ENCODE assay signal across 29 cellular contexts in the genomic region with DNA sequence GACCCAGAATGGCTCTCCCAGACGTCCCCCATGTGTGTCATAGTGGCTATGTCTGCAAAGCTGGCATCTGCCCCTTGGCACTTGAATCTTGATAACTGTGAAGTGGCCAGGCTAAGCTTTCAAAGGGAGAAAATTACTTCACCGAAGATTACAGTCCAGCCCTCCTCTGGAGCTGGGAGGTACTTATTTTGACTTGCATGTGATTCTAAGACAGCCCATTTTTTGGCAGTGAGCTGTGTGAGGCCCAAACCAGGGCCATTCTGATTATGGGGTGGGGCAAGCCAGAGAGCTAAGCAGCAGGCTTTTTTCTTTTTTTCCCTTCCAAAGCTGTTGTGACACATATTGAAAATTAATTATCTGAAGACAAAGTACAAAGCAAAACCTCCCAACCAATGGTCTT. TPM values are rescaled to one million over a fixed set of nuclear protein-coding genes. Genes with fewer than 3 reads are reported as not detected.
"Had no signal": no experiment of that assay in that cellular context is flagged by ENCODE, and none has a peak within 500 bp of the region (broad histone marks: within the 10 kb centered on the region; RNA-seq: fewer than 3 reads in every experiment).

No MANE protein-coding gene starts in this region.

- FAIRE-seq: colon, endothelial cell of umbilical vein, kidney had no signal

- H3K4me1 ChIP-seq: adrenal gland, ascending aorta, prostate gland, transverse colon, vagina had no signal

- H3K27me3 ChIP-seq: adrenal gland, ascending aorta, brain microvascular endothelial cell, dorsolateral prefrontal cortex, transverse colon, vagina had no signal

- H3K4me3 ChIP-seq: adrenal gland, ascending aorta, prostate gland, transverse colon, vagina had no signal

- ATAC-seq: activated CD8-positive, alpha-beta T cell treated with anti-CD3 and anti-CD28 coated beads, Interleukin-2, amount 10 ng/mL, durations not matched to agents 7 days and 5 days; activated naive CD4-positive, alpha-beta T cell treated with anti-CD3 and anti-CD28 coated beads, Interleukin-2, amount 50 U/mL, for 72 hours; effector memory CD8-positive, alpha-beta T cell; esophagus mucosa; left lobe of liver; natural killer cell; T-cell had no signal

- H3K9me3 ChIP-seq: adrenal gland, ascending aorta, prostate gland, transverse colon, vagina had no signal

- DNase-seq: activated CD4-positive, alpha-beta T cell treated with anti-CD3 and anti-CD28 coated beads for 1 hour; activated CD4-positive, alpha-beta T cell treated with anti-CD3 and anti-CD28 coated beads, Interleukin-2, amount 50 U/mL, for 1 hour; activated CD8-positive, alpha-beta T cell treated with anti-CD3 and anti-CD28 coated beads, Interleukin-2, amount 10 ng/mL, durations not matched to agents 7 days and 5 days; activated T-cell treated with anti-CD3 and anti-CD28 coated beads, Interleukin-2, amount 50 U/mL, for 1 hour; adrenal gland; brain microvascular endothelial cell; dorsolateral prefrontal cortex; effector memory CD8-positive, alpha-beta T cell; kidney; mammary epithelial cell; midbrain; natural killer cell; right cardiac atrium; stimulated activated CD4-positive, alpha-beta T cell treated with anti-CD3 and anti-CD28 coated beads, Interleukin-12 subunit alpha, Interleukin-12 subunit beta, amount 100 ng/mL, for 4 hours; stimulated activated CD4-positive, alpha-beta T cell treated with anti-CD3 and anti-CD28 coated beads, Interleukin-4, amount 100 ng/mL, for 4 hours; T-cell; transverse colon; WERI-Rb-1 had no signal

- H3K36me3 ChIP-seq: adrenal gland, ascending aorta, brain microvascular endothelial cell, prostate gland, transverse colon, vagina, WERI-Rb-1 had no signal

- H3K27ac ChIP-seq: adrenal gland, ascending aorta, brain microvascular endothelial cell, dorsolateral prefrontal cortex, prostate gland, transverse colon, vagina, WERI-Rb-1 had no signal

RNA-seq across cellular contexts. Expression of a gene that starts 42.1 kb away (rescaled TPM):
- total RNA-seq: activated CD8-positive, alpha-beta T cell treated with anti-CD3 and anti-CD28 coated beads, Interleukin-2, amount 10 ng/mL, durations not matched to agents 7 days and 5 days; activated naive CD4-positive, alpha-beta T cell treated with anti-CD3 and anti-CD28 coated beads, Interleukin-2, amount 50 U/mL, for 72 hours; adrenal gland; dorsolateral prefrontal cortex; endothelial cell of umbilical vein; esophagus mucosa; fibroblast of villous mesenchyme; kidney; mammary epithelial cell; natural killer cell; osteocyte; prostate gland; right cardiac atrium; skeletal muscle tissue; transverse colon; vagina had no signal
- polyA plus RNA-seq: endothelial cell of umbilical vein, mammary epithelial cell, right cardiac atrium had no signal
